In the genomic region with DNA sequence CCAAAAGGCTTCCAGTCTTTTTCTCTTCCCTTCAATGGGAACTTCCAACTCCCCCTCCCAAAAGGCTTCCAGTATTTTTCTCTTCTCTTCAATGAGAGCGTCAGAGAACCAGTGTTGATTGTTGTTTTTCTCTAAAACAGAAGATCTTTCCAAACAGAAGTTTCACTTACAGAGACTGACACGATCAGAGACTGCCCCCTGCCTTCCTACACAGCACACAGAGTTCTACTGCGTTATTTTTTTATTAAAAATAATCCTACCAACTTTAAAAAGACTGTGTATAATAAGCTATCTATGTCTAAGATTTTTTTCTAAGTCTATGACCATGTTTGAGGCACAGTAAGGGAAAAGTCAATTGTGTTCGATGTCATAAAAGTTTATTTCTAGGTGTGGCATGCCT, we compare ENCODE assay signal across 1 cellular context.
TF ChIP-seq lines count a peak whose summit lies in the region.

No MANE protein-coding gene starts in this region.

TF ChIP-seq in HCT116, 20 proteins besides CTCF, POLR2A, EP300 and RAD21 (continued from another document):
- TF ChIP-seq CBX3 (IDR thresholded peaks at IDR 0.05; ENCODE audit: low read depth) (no peak), JUND (IDR thresholded peaks at IDR 0.05) (no peak), SP1 (IDR thresholded peaks at IDR 0.05; ENCODE audit: low read depth) (no peak), FOSL1 (IDR thresholded peaks at IDR 0.05; ENCODE audit: low read depth) (no peak)
- TF ChIP-seq, protein P1, sequence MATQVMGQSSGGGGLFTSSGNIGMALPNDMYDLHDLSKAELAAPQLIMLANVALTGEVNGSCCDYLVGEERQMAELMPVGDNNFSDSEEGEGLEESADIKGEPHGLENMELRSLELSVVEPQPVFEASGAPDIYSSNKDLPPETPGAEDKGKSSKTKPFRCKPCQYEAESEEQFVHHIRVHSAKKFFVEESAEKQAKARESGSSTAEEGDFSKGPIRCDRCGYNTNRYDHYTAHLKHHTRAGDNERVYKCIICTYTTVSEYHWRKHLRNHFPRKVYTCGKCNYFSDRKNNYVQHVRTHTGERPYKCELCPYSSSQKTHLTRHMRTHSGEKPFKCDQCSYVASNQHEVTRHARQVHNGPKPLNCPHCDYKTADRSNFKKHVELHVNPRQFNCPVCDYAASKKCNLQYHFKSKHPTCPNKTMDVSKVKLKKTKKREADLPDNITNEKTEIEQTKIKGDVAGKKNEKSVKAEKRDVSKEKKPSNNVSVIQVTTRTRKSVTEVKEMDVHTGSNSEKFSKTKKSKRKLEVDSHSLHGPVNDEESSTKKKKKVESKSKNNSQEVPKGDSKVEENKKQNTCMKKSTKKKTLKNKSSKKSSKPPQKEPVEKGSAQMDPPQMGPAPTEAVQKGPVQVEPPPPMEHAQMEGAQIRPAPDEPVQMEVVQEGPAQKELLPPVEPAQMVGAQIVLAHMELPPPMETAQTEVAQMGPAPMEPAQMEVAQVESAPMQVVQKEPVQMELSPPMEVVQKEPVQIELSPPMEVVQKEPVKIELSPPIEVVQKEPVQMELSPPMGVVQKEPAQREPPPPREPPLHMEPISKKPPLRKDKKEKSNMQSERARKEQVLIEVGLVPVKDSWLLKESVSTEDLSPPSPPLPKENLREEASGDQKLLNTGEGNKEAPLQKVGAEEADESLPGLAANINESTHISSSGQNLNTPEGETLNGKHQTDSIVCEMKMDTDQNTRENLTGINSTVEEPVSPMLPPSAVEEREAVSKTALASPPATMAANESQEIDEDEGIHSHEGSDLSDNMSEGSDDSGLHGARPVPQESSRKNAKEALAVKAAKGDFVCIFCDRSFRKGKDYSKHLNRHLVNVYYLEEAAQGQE (IDR thresholded peaks at IDR 0.05; ENCODE audit: low read depth) = no peak
TF ChIP-seq in HCT116: peak in this region for 0.
